ENCODE assay signal across 8 cellular contexts in the genomic region with DNA sequence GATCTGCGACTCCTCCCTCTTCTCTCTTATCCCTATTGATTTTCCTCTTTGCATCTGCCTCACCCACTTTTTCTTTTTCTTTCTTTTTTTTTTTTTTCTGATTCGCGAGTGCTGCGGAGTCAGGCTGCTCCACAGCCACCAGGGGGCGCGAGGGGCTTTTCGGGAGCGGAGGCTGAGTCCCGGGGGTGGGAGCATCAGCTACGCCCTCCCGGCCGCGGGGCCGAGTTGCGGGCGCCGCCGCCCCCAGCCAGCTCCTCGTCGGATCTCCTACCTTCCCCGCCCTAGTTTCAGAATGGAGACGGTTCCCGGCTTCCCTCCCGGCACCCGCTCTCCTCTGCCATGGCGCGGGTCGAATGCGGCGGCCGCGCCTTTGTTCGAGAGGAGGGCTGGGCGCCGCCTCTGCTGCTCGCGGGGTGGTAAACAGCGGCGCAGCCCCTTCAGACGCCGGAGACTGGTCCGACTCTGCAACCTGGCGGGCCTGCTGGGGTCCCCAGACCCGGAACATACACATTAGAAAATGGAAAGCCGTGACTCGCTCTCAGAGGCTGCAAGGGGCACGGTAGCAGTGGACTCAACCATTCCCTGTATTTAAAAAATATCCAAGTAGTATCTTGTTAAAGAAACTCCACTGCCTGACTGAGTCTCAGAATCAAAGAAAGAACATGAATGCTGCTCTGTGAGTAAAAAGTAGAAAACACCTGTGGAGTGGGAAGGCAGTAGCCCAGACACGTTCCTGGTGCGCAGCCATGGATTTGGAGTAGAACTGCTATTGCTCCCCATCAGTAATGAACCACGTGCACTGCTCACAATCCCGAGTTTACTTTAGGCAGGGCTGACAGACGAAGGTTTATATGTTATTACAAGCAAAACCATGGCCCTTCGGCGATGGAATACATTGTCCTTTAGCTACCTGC. TPM values are rescaled to one million over a fixed set of nuclear protein-coding genes. Genes with fewer than 3 reads are reported as not detected.
DNase-seq lines count a peak whose midpoint lies in the region; ATAC-seq and TF ChIP-seq lines count a peak whose summit lies in the region.

No MANE protein-coding gene starts in this region.

- H3K9me3 ChIP-seq in ectodermal cell (ENCODE audit: control insufficient read depth, low read length): no peaks in the 10 kb centered on the region

- H3K27me3 ChIP-seq in BJ (ENCODE audit: control insufficient read depth, insufficient read depth, low read length): peaks cover 2% of the 10 kb centered on the region
- no peaks in the 10 kb centered on the region for H3K27me3 ChIP-seq in ectodermal cell (ENCODE audit: control insufficient read depth, insufficient read depth, low read length, poor library complexity, severe bottlenecking)

- H3K4me1 Mint-ChIP-seq in activated CD8-positive, alpha-beta T cell treated with anti-CD3 and anti-CD28 coated beads, Interleukin-2, amount 10 ng/mL, durations not matched to agents 7 days and 5 days (ENCODE audit: low read depth): peaks cover 9% of the 10 kb centered on the region

- peak overlapping the region; percentile 82 for H3K4me3 Mint-ChIP-seq in activated CD8-positive, alpha-beta T cell treated with anti-CD3 and anti-CD28 coated beads, Interleukin-2, amount 10 ng/mL, durations not matched to agents 7 days and 5 days

- peak overlapping the region; percentile 91 for H3K27ac ChIP-seq in ectodermal cell (ENCODE audit: insufficient read depth, low read depth, low read length, poor library complexity, severe bottlenecking)

- peak; percentile 71 for ATAC-seq in GM19328 (IDR thresholded peaks at IDR 0.05; ENCODE audit: unreplicated experiment)
- peak; percentile 85 for ATAC-seq in HG03457 (IDR thresholded peaks at IDR 0.05; ENCODE audit: unreplicated experiment)
- ATAC-seq in activated CD8-positive, alpha-beta T cell treated with anti-CD3 and anti-CD28 coated beads, Interleukin-2, amount 10 ng/mL, durations not matched to agents 7 days and 5 days: peak; percentile 94

- no peak for DNase-seq in BJ (ENCODE audit: low read depth)
- DNase-seq in NCI-H524 treated with DMSO at 0.1 percent for 48 hours (lab: John Stamatoyannopoulos, UW): peak; percentile 49
- peak; percentile 79 for DNase-seq in activated CD8-positive, alpha-beta T cell treated with anti-CD3 and anti-CD28 coated beads, Interleukin-2, amount 10 ng/mL, durations not matched to agents 7 days and 5 days
- DNase-seq in lung microvascular endothelial cell (ENCODE audit: low read depth in 2 of 2): peak; percentile 92 to 93
- DNase-seq in stimulated activated CD4-positive, alpha-beta T cell treated with anti-CD3 and anti-CD28 coated beads, TNF-alpha, amount 100 ng/mL, for 1 hour (ENCODE audit: low read depth in 3 of 3, low spot score in 1 of 3): peak in 2 of 3 donors; percentile 11 to 59

- no peaks in the 10 kb centered on the region for H3K36me3 Mint-ChIP-seq in activated CD8-positive, alpha-beta T cell treated with anti-CD3 and anti-CD28 coated beads, Interleukin-2, amount 10 ng/mL, durations not matched to agents 7 days and 5 days (ENCODE audit: low read depth)

- H3K4me1 ChIP-seq in ectodermal cell (ENCODE audit: control insufficient read depth, insufficient read depth, low read length): peaks cover 42% of the 10 kb centered on the region

- CTCF ChIA-PET in BJ (lab: Yijun Ruan, JAX): interaction anchor here (0.6 to 5.2 kb wide), 22 partner anchors 10 to 124 kb away, joined by 3 to 40 read pairs (median 5); a partner anchor contains a TSS
- CTCF ChIA-PET in activated CD8-positive, alpha-beta T cell treated with anti-CD3 and anti-CD28 coated beads, Interleukin-2, amount 10 ng/mL, durations not matched to agents 7 days and 5 days (lab: Charles Lee): interaction anchor here (1.0 to 1.3 kb wide), 2 partner anchors 121 to 125 kb away, joined by 3 to 5 read pairs; no protein-coding TSS in a partner anchor

- 2 to 3% methylated on average over 53 to 54 of the region's 54 CpGs for WGBS in ectodermal cell, 2 experiments

- H3K9me3 Mint-ChIP-seq in activated CD8-positive, alpha-beta T cell treated with anti-CD3 and anti-CD28 coated beads, Interleukin-2, amount 10 ng/mL, durations not matched to agents 7 days and 5 days (ENCODE audit: insufficient read depth): no peaks in the 10 kb centered on the region

- H3K36me3 ChIP-seq in BJ (ENCODE audit: control insufficient read depth, insufficient read depth, low read length): no peaks in the 10 kb centered on the region
- no peaks in the 10 kb centered on the region for H3K36me3 ChIP-seq in ectodermal cell (ENCODE audit: control insufficient read depth, insufficient read depth, low read length)

- H3K4me3 ChIP-seq in BJ (ENCODE audit: low read depth, low read length) (peak overlapping the region; percentile 89), ectodermal cell (ENCODE audit: insufficient read depth, low read depth, low read length) (peak overlapping the region; percentile 83)

- POLR2A ChIA-PET in BJ (lab: Charles Lee): interaction anchor here (0.7 kb wide), 1 partner anchor 11 kb away, joined by 3 read pairs; no protein-coding TSS in a partner anchor
- POLR2A ChIA-PET in activated CD8-positive, alpha-beta T cell treated with anti-CD3 and anti-CD28 coated beads, Interleukin-2, amount 10 ng/mL, durations not matched to agents 7 days and 5 days (lab: Charles Lee): no interaction called here

- TF ChIP-seq CTCF in BJ (IDR thresholded peaks at IDR 0.05; ENCODE audit: insufficient read depth, low read depth, low read length): peak; percentile 93

- no peak overlapping the region for H3K27ac Mint-ChIP-seq in activated CD8-positive, alpha-beta T cell treated with anti-CD3 and anti-CD28 coated beads, Interleukin-2, amount 10 ng/mL, durations not matched to agents 7 days and 5 days

- peaks cover 48% of the 10 kb centered on the region for H3K27me3 Mint-ChIP-seq in activated CD8-positive, alpha-beta T cell treated with anti-CD3 and anti-CD28 coated beads, Interleukin-2, amount 10 ng/mL, durations not matched to agents 7 days and 5 days (ENCODE audit: low read depth)

RNA-seq across cellular contexts. Expression of a gene that starts 55.7 kb away (rescaled TPM):
- polyA plus RNA-seq in BJ (2011; rRNA removed): 48.3 and 49.6 TPM in 2 replicates
- 33.4 and 42.2 TPM in 2 replicates for polyA minus RNA-seq in BJ (2011; rRNA and poly(A)+ RNA removed)
- under 1 TPM in 1 of 2 experiments, not detected in 1; 0.23 TPM for total RNA-seq in activated CD8-positive, alpha-beta T cell treated with anti-CD3 and anti-CD28 coated beads, Interleukin-2, amount 10 ng/mL, durations not matched to agents 7 days and 5 days
- polyA plus RNA-seq in ectodermal cell (2013, experiment 1 of 4): 365 TPM
- 447 TPM for polyA plus RNA-seq in ectodermal cell (2013, experiment 2 of 4)
- polyA plus RNA-seq in ectodermal cell (2013, experiment 3 of 4): 266 TPM
- polyA plus RNA-seq in ectodermal cell (2013, experiment 4 of 4): 298 TPM
- total RNA-seq in lung microvascular endothelial cell: 11.3 and 35.1 TPM in 2 replicates
